13 cellular contexts compared by ENCODE assay signal in the genomic region with DNA sequence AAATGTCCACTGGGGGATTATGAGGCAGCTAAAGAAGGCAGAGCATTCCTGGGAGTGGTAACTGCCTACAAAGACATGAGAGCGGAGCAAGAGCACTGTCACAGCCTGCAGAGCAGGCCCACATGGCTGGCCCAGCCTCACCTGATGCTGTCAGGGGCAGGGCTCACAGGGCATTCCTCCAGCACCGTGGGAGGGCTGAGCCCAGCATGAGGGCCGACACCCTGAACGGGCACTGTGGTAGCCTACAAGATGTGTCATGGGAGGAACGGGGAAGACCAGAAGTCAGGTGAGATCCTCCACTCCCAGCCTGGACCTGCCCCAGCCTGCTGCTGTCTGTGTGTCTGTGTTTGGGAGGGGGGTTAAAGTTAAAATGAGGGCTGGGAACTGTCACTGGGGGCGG. TPM values are rescaled to one million over a fixed set of nuclear protein-coding genes. Genes with fewer than 3 reads are reported as not detected.
DNase-seq lines count a peak whose midpoint lies in the region; ATAC-seq, FAIRE-seq and TF ChIP-seq lines count a peak whose summit lies in the region.
"Had no signal": no experiment of that assay in that cellular context is flagged by ENCODE, and none has a peak within 500 bp of the region (broad histone marks: within the 10 kb centered on the region; RNA-seq: fewer than 3 reads in every experiment).

No MANE protein-coding gene starts in this region.

- WGBS in endodermal cell (ENCODE audit: insufficient coverage in 1 of 2, insufficient read length in 1 of 2), 2 experiments = 82 to 100% methylated on average over 2 to 6 of the region's 6 CpGs

- H3K36me3 Mint-ChIP-seq in CD4-positive, CD25-positive, alpha-beta regulatory T cell = peaks cover 20% of the 10 kb centered on the region
- H3K36me3 Mint-ChIP-seq in endodermal cell (ENCODE audit: low read depth) (peaks cover 19% of the 10 kb centered on the region), nephron progenitor cell (ENCODE audit: low read depth) (peaks cover 22% of the 10 kb centered on the region)

- peaks cover 14% of the 10 kb centered on the region for H3K36me3 ChIP-seq in CD4-positive, CD25-positive, alpha-beta regulatory T cell (ENCODE audit: control insufficient read depth, insufficient read depth, low read length)
- no peaks in the 10 kb centered on the region; the same call in 1 of the 2 replicates for H3K36me3 ChIP-seq in Panc1 (ENCODE audit: control insufficient read depth, insufficient read depth, low read length)
- H3K36me3 ChIP-seq in endodermal cell (ENCODE audit: control insufficient read depth, insufficient read depth, low read length) = peaks cover 24% of the 10 kb centered on the region

- in situ Hi-C loops in Panc1 (cut with HindIII; ENCODE audit: low pct_unique_long_range_greater_than_20kb, low sequenced_read_pairs) = no loop called here

- H3K27me3 ChIP-seq in CD4-positive, CD25-positive, alpha-beta regulatory T cell (ENCODE audit: control insufficient read depth, insufficient read depth, low read length) = no peaks in the 10 kb centered on the region
- no peaks in the 10 kb centered on the region for H3K27me3 ChIP-seq in Panc1 (ENCODE audit: control insufficient read depth, insufficient read depth, low read length)
- no peaks in the 10 kb centered on the region for H3K27me3 ChIP-seq in endodermal cell (ENCODE audit: control insufficient read depth, insufficient read depth, low read length, poor library complexity, severe bottlenecking)
- H3K27me3 ChIP-seq: dorsolateral prefrontal cortex, sigmoid colon, SJCRH30 had no signal

- CTCF ChIA-PET in Panc1 (lab: Charles Lee) = no interaction called here

- peaks cover 0 to 92% (median 64%) of the 10 kb centered on the region in 4 donors for H3K4me1 Mint-ChIP-seq in CD4-positive, CD25-positive, alpha-beta regulatory T cell
- H3K4me1 Mint-ChIP-seq in endodermal cell (peaks cover 77% of the 10 kb centered on the region), nephron progenitor cell (peaks cover 73% of the 10 kb centered on the region)

- H3K27me3 Mint-ChIP-seq in CD4-positive, CD25-positive, alpha-beta regulatory T cell = no peaks in the 10 kb centered on the region
- no peaks in the 10 kb centered on the region for H3K27me3 Mint-ChIP-seq in endodermal cell (ENCODE audit: insufficient read depth)
- H3K27me3 Mint-ChIP-seq in nephron progenitor cell (ENCODE audit: low read depth, poor library complexity) = no peaks in the 10 kb centered on the region

- peaks cover 51% of the 10 kb centered on the region for H3K4me1 ChIP-seq in CD4-positive, CD25-positive, alpha-beta regulatory T cell (ENCODE audit: control insufficient read depth, insufficient read depth, low read length, poor library complexity, severe bottlenecking)
- peaks cover 53% of the 10 kb centered on the region for H3K4me1 ChIP-seq in Panc1 (ENCODE audit: control insufficient read depth, insufficient read depth, low read length)
- peaks cover 51% of the 10 kb centered on the region for H3K4me1 ChIP-seq in endodermal cell (ENCODE audit: control insufficient read depth, insufficient read depth, low read length)

- peak overlapping the region; percentile 81 for H3K27ac ChIP-seq in CD4-positive, CD25-positive, alpha-beta regulatory T cell (ENCODE audit: insufficient read depth, low read length, poor library complexity, severe bottlenecking)
- H3K27ac ChIP-seq in Panc1 (ENCODE audit: low read length) (peak overlapping the region; percentile 57), endodermal cell (ENCODE audit: low read depth, low read length) (no peak overlapping the region)
- H3K27ac ChIP-seq: SJCRH30 had no signal

- peak overlapping the region; percentile 44 for H3K4me3 ChIP-seq in CD4-positive, CD25-positive, alpha-beta regulatory T cell (ENCODE audit: low read depth, low read length)
- H3K4me3 ChIP-seq in Panc1 (ENCODE audit: low read depth in 2 of 2, low read length in 2 of 2) (no peak overlapping the region), endodermal cell (ENCODE audit: low read length) (no peak overlapping the region)
- H3K4me3 ChIP-seq: dorsolateral prefrontal cortex, sigmoid colon, SJCRH30 had no signal

- FAIRE-seq in D721Med (lab: Jason Lieb, UNC) = no peak

- no peak for ATAC-seq in CD4-positive, CD25-positive, alpha-beta regulatory T cell (ENCODE audit: low read depth in 2 of 2)
- ATAC-seq in Panc1 = no peak

- DNase-seq in CD4-positive, CD25-positive, alpha-beta regulatory T cell = no peak
- no peak for DNase-seq in Panc1 (ENCODE audit: low read depth, low spot score)
- DNase-seq in endodermal cell = peak; percentile 74
- no peak for DNase-seq in nephron progenitor cell
- DNase-seq in NCI-H2196 (lab: John Stamatoyannopoulos, UW; ENCODE audit: unreplicated experiment) = no peak
- no peak for DNase-seq in iPS-NIHi11 (ENCODE audit: low spot score)
- DNase-seq in D721Med (ENCODE audit: insufficient read length, low spot score) = no peak
- DNase-seq in RKO (ENCODE audit: low spot score) = no peak
- DNase-seq: DMS 273 treated with DMSO at 0.1 percent for 48 hours, dorsolateral prefrontal cortex, NCI-H1092 treated with DMSO at 0.1 percent for 48 hours, sigmoid colon, SJCRH30 had no signal

- peak overlapping the region in 2 of 4 donors; percentile 4 to 61 for H3K4me3 Mint-ChIP-seq in CD4-positive, CD25-positive, alpha-beta regulatory T cell
- H3K4me3 Mint-ChIP-seq in endodermal cell = no peak overlapping the region
- no peak overlapping the region for H3K4me3 Mint-ChIP-seq in nephron progenitor cell

- H3K9ac ChIP-seq in endodermal cell (ENCODE audit: extremely low read depth, low read length, poor library complexity, severe bottlenecking) = no peak overlapping the region

- H3K9me3 ChIP-seq in CD4-positive, CD25-positive, alpha-beta regulatory T cell (ENCODE audit: control insufficient read depth in 2 of 2, low read length in 2 of 2) = no peaks in the 10 kb centered on the region
- H3K9me3 ChIP-seq in Panc1 (ENCODE audit: control insufficient read depth, insufficient read depth, low read depth, low read length) (no peaks in the 10 kb centered on the region), endodermal cell (ENCODE audit: control insufficient read depth, low read length) (no peaks in the 10 kb centered on the region)
- H3K9me3 ChIP-seq: sigmoid colon, SJCRH30 had no signal

- intact Hi-C loops in Panc1 (cut with micrococcal nuclease; ENCODE audit: unreplicated experiment) = no loop called here

- no peak for TF ChIP-seq CTCF in Panc1 (IDR thresholded peaks at IDR 0.05)
- TF ChIP-seq CTCF in endodermal cell (conservative IDR thresholded peaks at IDR 0.05) = no peak
- TF ChIP-seq CTCF in nephron progenitor cell (IDR thresholded peaks at IDR 0.05) = no peak
- TF ChIP-seq CTCF in D721Med (IDR thresholded peaks at IDR 0.05; ENCODE audit: insufficient read depth, missing control alignments) = no peak

- H3K27ac Mint-ChIP-seq in CD4-positive, CD25-positive, alpha-beta regulatory T cell = peak overlapping the region; percentile 84 to 97 (median 87)
- H3K27ac Mint-ChIP-seq in endodermal cell (peak overlapping the region; percentile 83), nephron progenitor cell (peak overlapping the region; percentile 43)

- POLR2A ChIA-PET in Panc1 (lab: Charles Lee) = no interaction called here

- H3K9me3 Mint-ChIP-seq in CD4-positive, CD25-positive, alpha-beta regulatory T cell = no peaks in the 10 kb centered on the region
- H3K9me3 Mint-ChIP-seq in endodermal cell = no peaks in the 10 kb centered on the region
- H3K9me3 Mint-ChIP-seq in nephron progenitor cell = no peaks in the 10 kb centered on the region

- BruUV-seq in Panc1 (replicated peaks; lab: Mats Ljungman, UMichigan) = no TSS peak

RNA-seq across cellular contexts. Expression of a gene that starts 30.1 kb away (rescaled TPM):
- 71.8 TPM for total RNA-seq in CD4-positive, CD25-positive, alpha-beta regulatory T cell
- polyA plus RNA-seq in CD4-positive, CD25-positive, alpha-beta regulatory T cell = 100 to 1,000 TPM in 3 of 4 donors, 10 to 100 TPM in 1; 90.4 to 116 (median 106) TPM
- total RNA-seq in Panc1 (2021; ENCODE audit: unreplicated experiment) = 35.5 TPM
- polyA plus RNA-seq in Panc1 (2012; ENCODE audit: insufficient read length) = 54.3 TPM
- 10 to 100 TPM; 46.7 to 47.8 TPM for total RNA-seq in endodermal cell
- 44.4 TPM for polyA plus RNA-seq in endodermal cell (2013, experiment 1 of 2)
- polyA plus RNA-seq in endodermal cell (2013, experiment 2 of 2) = 41.1 TPM

RNA-seq across cellular contexts. Expression of a gene that starts 33.0 kb away (rescaled TPM):
- total RNA-seq in CD4-positive, CD25-positive, alpha-beta regulatory T cell = 429 TPM
- polyA plus RNA-seq in CD4-positive, CD25-positive, alpha-beta regulatory T cell = 10 to 100 TPM in 2 of 4 donors, 1 to 10 TPM in 2; 4.7 to 13.5 (median 8.6) TPM
- total RNA-seq in Panc1 (2021; ENCODE audit: unreplicated experiment) (38.8 TPM), endodermal cell (10 to 100 TPM; 59.2 to 64.0 TPM)
- 46.2 TPM for polyA plus RNA-seq in Panc1 (2012; ENCODE audit: insufficient read length)
- polyA plus RNA-seq in endodermal cell (2013, experiment 1 of 2) = 22.9 TPM
- 17.8 TPM for polyA plus RNA-seq in endodermal cell (2013, experiment 2 of 2)
